ENCODE assay signal across 26 cellular contexts in the genomic region with DNA sequence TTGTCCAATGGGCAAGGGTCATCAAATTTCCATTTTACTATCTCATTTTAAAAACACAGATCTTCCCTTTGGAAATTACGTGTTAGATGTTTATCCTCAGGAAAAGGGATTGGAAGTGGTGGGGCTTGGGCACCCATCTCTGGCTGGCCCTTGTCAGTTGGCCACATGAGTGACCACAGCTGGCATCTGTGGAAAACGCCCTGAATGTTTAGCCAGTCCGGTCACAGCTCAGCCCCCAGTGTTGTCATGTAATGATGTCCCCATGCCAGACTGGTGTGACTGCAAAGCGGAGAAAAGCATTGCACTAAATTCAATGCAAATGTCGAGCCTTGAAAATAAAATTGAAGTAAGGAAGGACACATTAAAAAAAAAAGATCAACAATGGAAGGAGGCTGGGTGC. TPM values are rescaled to one million over a fixed set of nuclear protein-coding genes. Genes with fewer than 3 reads are reported as not detected.
"Had no signal": no experiment of that assay in that cellular context is flagged by ENCODE, and none has a peak within 500 bp of the region (broad histone marks: within the 10 kb centered on the region; RNA-seq: fewer than 3 reads in every experiment).

No MANE protein-coding gene starts in this region.

- ATAC-seq: activated CD8-positive, alpha-beta T cell treated with anti-CD3 and anti-CD28 coated beads for 36 hours; effector memory CD8-positive, alpha-beta T cell; foreskin keratinocyte; left ventricle myocardium superior; mucosa of descending colon; naive thymus-derived CD4-positive, alpha-beta T cell; pancreas had no signal

- DNase-seq: activated CD4-positive, alpha-beta T cell treated with anti-CD3 and anti-CD28 coated beads, Interleukin-2, amount 10 ng/mL, durations not matched to agents 24 days and 14 days; activated CD4-positive, CD25-positive, alpha-beta regulatory T cell; activated CD8-positive, alpha-beta T cell treated with anti-CD3 and anti-CD28 coated beads for 36 hours; activated naive CD8-positive, alpha-beta T cell treated with anti-CD3 and anti-CD28 coated beads, Interleukin-2, amount 10 ng/mL, durations not matched to agents 7 days and 5 days; activated T-cell treated with anti-CD3 and anti-CD28 coated beads, Interleukin-2, amount 50 U/mL, for 1 hour; dermis blood vessel endothelial cell; effector memory CD8-positive, alpha-beta T cell; foreskin keratinocyte; kidney glomerular epithelial cell; left ventricle myocardium superior; mucosa of descending colon; naive thymus-derived CD4-positive, alpha-beta T cell; pancreas; SHP77; sigmoid colon; SK-N-SH; spleen; stimulated activated naive CD4-positive, alpha-beta T cell; transverse colon had no signal

- H3K4me2 ChIP-seq: SK-N-SH had no signal

- H3K4me3 ChIP-seq: mucosa of descending colon, pancreas, sigmoid colon, spleen, transverse colon, vagina had no signal

- FAIRE-seq: astrocyte, bronchial epithelial cell, pancreas had no signal

- H3K4me1 Mint-ChIP-seq: activated CD4-positive, alpha-beta T cell treated with anti-CD3 and anti-CD28 coated beads, Interleukin-2, amount 10 ng/mL, durations not matched to agents 24 days and 14 days; activated naive CD8-positive, alpha-beta T cell treated with anti-CD3 and anti-CD28 coated beads, Interleukin-2, amount 10 ng/mL, durations not matched to agents 7 days and 5 days; memory B cell; naive thymus-derived CD4-positive, alpha-beta T cell had no signal

- H3K9me3 ChIP-seq: mucosa of descending colon, pancreas, sigmoid colon, SK-N-SH, spleen, transverse colon, vagina had no signal

- H3K27ac ChIP-seq: epithelial cell of prostate, foreskin keratinocyte, pancreas, sigmoid colon, spleen, transverse colon, vagina had no signal

- H3K4me1 ChIP-seq: foreskin keratinocyte, pancreas, sigmoid colon, spleen, transverse colon, vagina had no signal

- H3K27me3 ChIP-seq: foreskin keratinocyte, pancreas, sigmoid colon, spleen, transverse colon, vagina had no signal

- H3K27ac Mint-ChIP-seq: activated CD4-positive, alpha-beta T cell treated with anti-CD3 and anti-CD28 coated beads, Interleukin-2, amount 10 ng/mL, durations not matched to agents 24 days and 14 days; activated CD8-positive, alpha-beta T cell treated with anti-CD3 and anti-CD28 coated beads for 36 hours; activated naive CD8-positive, alpha-beta T cell treated with anti-CD3 and anti-CD28 coated beads, Interleukin-2, amount 10 ng/mL, durations not matched to agents 7 days and 5 days; memory B cell; naive thymus-derived CD4-positive, alpha-beta T cell; T-helper 2 cell treated with Interferon-gamma antibody and Interleukin-4, amounts not matched to agents 5 μg/mL and 100 μg/mL, for 36 hours had no signal

- H3K27me3 Mint-ChIP-seq: activated CD4-positive, alpha-beta T cell treated with anti-CD3 and anti-CD28 coated beads, Interleukin-2, amount 10 ng/mL, durations not matched to agents 24 days and 14 days; activated CD8-positive, alpha-beta T cell treated with anti-CD3 and anti-CD28 coated beads for 36 hours; activated naive CD8-positive, alpha-beta T cell treated with anti-CD3 and anti-CD28 coated beads, Interleukin-2, amount 10 ng/mL, durations not matched to agents 7 days and 5 days; effector memory CD8-positive, alpha-beta T cell; memory B cell; naive thymus-derived CD4-positive, alpha-beta T cell had no signal

- H3K9me3 Mint-ChIP-seq: activated CD4-positive, alpha-beta T cell treated with anti-CD3 and anti-CD28 coated beads, Interleukin-2, amount 10 ng/mL, durations not matched to agents 24 days and 14 days; activated CD8-positive, alpha-beta T cell treated with anti-CD3 and anti-CD28 coated beads for 36 hours; activated naive CD8-positive, alpha-beta T cell treated with anti-CD3 and anti-CD28 coated beads, Interleukin-2, amount 10 ng/mL, durations not matched to agents 7 days and 5 days; effector memory CD8-positive, alpha-beta T cell; memory B cell; naive thymus-derived CD4-positive, alpha-beta T cell; T-helper 2 cell treated with Interferon-gamma antibody and Interleukin-4, amounts not matched to agents 5 μg/mL and 100 μg/mL, for 36 hours had no signal

- H3K9ac ChIP-seq: SK-N-SH had no signal

- H3K4me3 Mint-ChIP-seq: activated CD4-positive, alpha-beta T cell treated with anti-CD3 and anti-CD28 coated beads, Interleukin-2, amount 10 ng/mL, durations not matched to agents 24 days and 14 days; activated CD8-positive, alpha-beta T cell treated with anti-CD3 and anti-CD28 coated beads for 36 hours; activated naive CD8-positive, alpha-beta T cell treated with anti-CD3 and anti-CD28 coated beads, Interleukin-2, amount 10 ng/mL, durations not matched to agents 7 days and 5 days; effector memory CD8-positive, alpha-beta T cell; memory B cell; T-helper 2 cell treated with Interferon-gamma antibody and Interleukin-4, amounts not matched to agents 5 μg/mL and 100 μg/mL, for 36 hours had no signal

RNA-seq across cellular contexts. Expression of gene TMC8, which starts 55.0 kb away (rescaled TPM):
- total RNA-seq: bronchial epithelial cell, fibroblast of lung had no signal
